ENCODE assay signal across 18 cellular contexts in the genomic region with DNA sequence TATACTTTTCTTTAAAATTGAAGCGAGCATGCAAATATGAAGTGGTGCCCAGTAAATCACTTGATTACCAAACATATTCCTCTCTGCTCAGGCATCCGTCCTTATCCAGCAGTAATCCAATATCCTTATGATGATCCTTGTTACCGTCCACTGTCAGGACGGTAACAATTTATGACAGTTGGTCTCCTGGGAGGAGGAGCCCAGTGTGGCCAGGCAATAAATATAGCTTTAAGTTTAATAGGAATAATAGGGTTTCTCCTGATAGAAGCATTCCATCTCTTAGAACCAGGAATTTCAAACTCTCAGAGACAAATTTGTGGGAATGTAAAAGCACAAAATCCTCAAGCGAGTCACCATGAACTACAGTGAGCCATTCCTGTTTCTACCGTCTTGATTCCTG.
DNase-seq lines count a peak whose midpoint lies in the region; ATAC-seq and TF ChIP-seq lines count a peak whose summit lies in the region.
"Had no signal": no experiment of that assay in that cellular context is flagged by ENCODE, and none has a peak within 500 bp of the region (broad histone marks: within the 10 kb centered on the region; RNA-seq: fewer than 3 reads in every experiment).

No MANE protein-coding gene starts in this region.

- H3K27ac Mint-ChIP-seq in T-cell: no peak overlapping the region
- H3K27ac Mint-ChIP-seq: CD4-positive, CD25-positive, alpha-beta regulatory T cell; CD8-positive, alpha-beta memory T cell had no signal

- no peaks in the 10 kb centered on the region for H3K36me3 ChIP-seq in psoas muscle (ENCODE audit: insufficient read depth in 1 of 2, low read depth in 1 of 2)
- H3K36me3 ChIP-seq: BLaER1 treated with 17β-estradiol and CSF1 and Interleukin-3, amounts not matched to agents 10 nM and 100 nM; HAP-1 had no signal

- H3K27me3 ChIP-seq in psoas muscle (ENCODE audit: insufficient read depth in 3 of 3, low read length in 2 of 3): no peaks in the 10 kb centered on the region
- H3K27me3 ChIP-seq: BLaER1 treated with 17β-estradiol and CSF1 and Interleukin-3, amounts not matched to agents 10 nM and 100 nM had no signal

- no peak overlapping the region for H3K4me3 Mint-ChIP-seq in T-cell
- H3K4me3 Mint-ChIP-seq: CD4-positive, CD25-positive, alpha-beta regulatory T cell; CD8-positive, alpha-beta memory T cell had no signal

- no peak overlapping the region for H3K27ac ChIP-seq in psoas muscle
- H3K27ac ChIP-seq: 22Rv1; A549; BLaER1 treated with 17β-estradiol and CSF1 and Interleukin-3, amounts not matched to agents 10 nM and 100 nM; GM23248 had no signal

- H3K4me3 ChIP-seq in psoas muscle: no peak overlapping the region
- H3K4me3 ChIP-seq: A549; BLaER1 treated with 17β-estradiol and CSF1 and Interleukin-3, amounts not matched to agents 10 nM and 100 nM; GM23248; HAP-1 had no signal

- CTCF ChIA-PET in T-cell (lab: Charles Lee): no interaction called here

- intact Hi-C loops in psoas muscle (cut with DNase I): no loop called here

- H3K36me3 Mint-ChIP-seq in T-cell: no peaks in the 10 kb centered on the region
- H3K36me3 Mint-ChIP-seq: CD4-positive, CD25-positive, alpha-beta regulatory T cell; CD8-positive, alpha-beta memory T cell had no signal

- no peaks in the 10 kb centered on the region for H3K4me1 ChIP-seq in psoas muscle
- H3K4me1 ChIP-seq: A549; BLaER1 treated with 17β-estradiol and CSF1 and Interleukin-3, amounts not matched to agents 10 nM and 100 nM; HAP-1 had no signal

- peak; percentile 20 for DNase-seq in NCI-H82 (lab: John Stamatoyannopoulos, UW)
- DNase-seq in NCI-H82 treated with DMSO at 0.1 percent for 48 hours (lab: John Stamatoyannopoulos, UW; ENCODE audit: unreplicated experiment): no peak
- DNase-seq in amniotic epithelial cell (ENCODE audit: low read depth): peak; percentile 21
- DNase-seq in psoas muscle: no peak
- no peak for DNase-seq in T-cell
- no peak for DNase-seq in activated CD4-positive, alpha-beta T cell treated with anti-CD3 and anti-CD28 coated beads, Interleukin-2, amount 50 U/mL, for 1 hour
- DNase-seq: CD4-positive, CD25-positive, alpha-beta regulatory T cell; CD8-positive, alpha-beta memory T cell; COR-L47; DMS 273 treated with DMSO at 0.1 percent for 48 hours; DMS53; DND-41; GM23248 had no signal

- WGBS in psoas muscle, 3 donors: 39 to 46% (median 44%) methylated on average over 6 of the region's 6 CpGs

- no peak for TF ChIP-seq CTCF in psoas muscle (IDR thresholded peaks at IDR 0.05)

- ATAC-seq in psoas muscle: peak; percentile 46 to 80 (median 54)
- no peak for ATAC-seq in HG03354 (IDR thresholded peaks at IDR 0.05; ENCODE audit: poor library complexity, severe bottlenecking, unreplicated experiment)
- no peak for ATAC-seq in T-cell (replicated peaks in 1 of 4)
- ATAC-seq: A549 had no signal

- peaks cover 0 to 2% of the 10 kb centered on the region in 2 donors for H3K27me3 Mint-ChIP-seq in T-cell
- H3K27me3 Mint-ChIP-seq: CD4-positive, CD25-positive, alpha-beta regulatory T cell had no signal

- no peaks in the 10 kb centered on the region for H3K9me3 ChIP-seq in psoas muscle
- H3K9me3 ChIP-seq: A549; BLaER1 treated with 17β-estradiol and CSF1 and Interleukin-3, amounts not matched to agents 10 nM and 100 nM; HAP-1 had no signal

- POLR2A ChIA-PET in T-cell (lab: Charles Lee): no interaction called here

- no peaks in the 10 kb centered on the region for H3K9me3 Mint-ChIP-seq in T-cell
- H3K9me3 Mint-ChIP-seq: CD8-positive, alpha-beta memory T cell had no signal

- H3K4me1 Mint-ChIP-seq in T-cell: no peaks in the 10 kb centered on the region
- H3K4me1 Mint-ChIP-seq: CD4-positive, CD25-positive, alpha-beta regulatory T cell; CD8-positive, alpha-beta memory T cell had no signal

Comparison
In these comparisons a context has a peak if more than half of its experiments do, and no peak if none do; other contexts are left out.
1. DNase-seq: peak in NCI-H82 (single experiment) and amniotic epithelial cell (single experiment); none in NCI-H82 treated with DMSO at 0.1 percent for 48 hours (single experiment), psoas muscle (0 of 2), T-cell (0 of 34) and activated CD4-positive, alpha-beta T cell treated with anti-CD3 and anti-CD28 coated beads, Interleukin-2, amount 50 U/mL, for 1 hour (single experiment).
2. ATAC-seq: peak in psoas muscle (4 of 4); none in HG03354 (single experiment) and T-cell (0 of 4).